9 cellular contexts compared by ENCODE assay signal in genomic region chr5:132103969-132104391, GRCh38. TPM values are rescaled to one million over a fixed set of nuclear protein-coding genes. Genes with fewer than 3 reads are reported as not detected.
DNase-seq lines count a peak whose midpoint lies in the region; ATAC-seq, FAIRE-seq and TF ChIP-seq lines count a peak whose summit lies in the region.
"Had no signal": no experiment of that assay in that cellular context is flagged by ENCODE, and none has a peak within 500 bp of the region (broad histone marks: within the 10 kb centered on the region; RNA-seq: fewer than 3 reads in every experiment).

No MANE protein-coding gene starts in this region.

- DNase-seq in EH (ENCODE audit: low read depth), result peak; percentile 18
- peak; percentile 14 for DNase-seq in endothelial cell of umbilical vein (ENCODE audit: low read depth, low spot score)
- DNase-seq in stimulated activated CD4-positive, alpha-beta T cell treated with anti-CD3 and anti-CD28 coated beads, Interleukin-15, amount 100 ng/mL, for 24 hours, result no peak
- no peak for DNase-seq in SW 1271 (lab: John Stamatoyannopoulos, UW)
- no peak for DNase-seq in heart left ventricle
- DNase-seq in AG08395 (ENCODE audit: low spot score), result no peak

- peak; percentile 15 for FAIRE-seq in endothelial cell of umbilical vein (lab: Jason Lieb, UNC)
- FAIRE-seq: colon had no signal

- no peaks in the 10 kb centered on the region for H3K79me2 ChIP-seq in KMS-11 (ENCODE audit: insufficient read depth, low read depth)
- H3K79me2 ChIP-seq in endothelial cell of umbilical vein (ENCODE audit: control insufficient read depth, insufficient read depth, low read length), result no peaks in the 10 kb centered on the region

- 81 to 88% (median 85%) methylated on average over 6 of the region's 6 CpGs for WGBS in heart left ventricle, 4 donors

- H3K4me1 ChIP-seq in KMS-11 (ENCODE audit: low read depth, poor library complexity, severe bottlenecking), result peaks cover 74% of the 10 kb centered on the region
- peaks cover 17% of the 10 kb centered on the region for H3K4me1 ChIP-seq in endothelial cell of umbilical vein (ENCODE audit: control insufficient read depth, extremely low read depth, insufficient read depth, low read length)
- peaks cover 0 to 52% (median 17%) of the 10 kb centered on the region in 12 donors for H3K4me1 ChIP-seq in heart left ventricle

- ATAC-seq in GM21423 (IDR thresholded peaks at IDR 0.05; ENCODE audit: unreplicated experiment) (peak; percentile 13), heart left ventricle (no peak)

- no peaks in the 10 kb centered on the region for H3K9me1 ChIP-seq in endothelial cell of umbilical vein (replicated peaks; ENCODE audit: control insufficient read depth, extremely low read depth, insufficient read depth, low read length)

- CTCF ChIA-PET in endothelial cell of umbilical vein (lab: Charles Lee), result interaction anchor here (1.3 kb wide), 1 partner anchor 31 kb away, joined by 3 read pairs; the partner anchor contains the start of gene CSF2

- H3K9me3 ChIP-seq in endothelial cell of umbilical vein (replicated peaks; ENCODE audit: control insufficient read depth, insufficient read depth, low read length), result no peaks in the 10 kb centered on the region
- H3K9me3 ChIP-seq in heart left ventricle, result no peaks in the 10 kb centered on the region

- dilution Hi-C loops in endothelial cell of umbilical vein (cut with MboI; ENCODE audit: extremely low pct_ligation_motif_present, low sequenced_read_pairs), result no loop called here

- intact Hi-C loops in endothelial cell of umbilical vein (cut with micrococcal nuclease), result loop anchor here (1.0 kb wide), 2 partner anchors 18 to 40 kb away; no protein-coding TSS in a partner anchor
- intact Hi-C loops in heart left ventricle (cut with DNase I), result loop anchor here in 1 of 10 donors (1.0 kb wide), 1 partner anchor 18 kb away; no protein-coding TSS in a partner anchor

- peak overlapping the region; percentile 99 for H3K27ac ChIP-seq in KMS-11
- no peak overlapping the region for H3K27ac ChIP-seq in endothelial cell of umbilical vein (ENCODE audit: insufficient read depth, low read depth, low read length)
- peak overlapping the region in 6 of 12 donors; percentile 27 to 74 (median 52) for H3K27ac ChIP-seq in heart left ventricle

- peak overlapping the region; percentile 76; the same call in 1 of the 2 replicates for H2AFZ ChIP-seq in KMS-11 (ENCODE audit: low read depth)
- no peak overlapping the region for H2AFZ ChIP-seq in endothelial cell of umbilical vein (ENCODE audit: low read depth, low read length)

- TF ChIP-seq CTCF in KMS-11 (conservative IDR thresholded peaks at IDR 0.05; ENCODE audit: low read depth, low read length), result 0 out of 2 replicates have a peak, but pooled peaks have one; percentile 21
- no peak for TF ChIP-seq CTCF in endothelial cell of umbilical vein (IDR thresholded peaks at IDR 0.05; ENCODE audit: extremely low read depth in 1 of 2, insufficient read depth in 1 of 2, low read depth in 1 of 2, low read length in 2 of 2)
- no peak for TF ChIP-seq CTCF in heart left ventricle (IDR thresholded peaks at IDR 0.05)

- no TSS peak for BruUV-seq in endothelial cell of umbilical vein (replicated peaks; lab: Mats Ljungman, UMichigan)

- H3K9ac ChIP-seq in KMS-11, result peak overlapping the region; percentile 82
- no peak overlapping the region for H3K9ac ChIP-seq in endothelial cell of umbilical vein (replicated peaks; ENCODE audit: extremely low read depth, insufficient read depth, low read length)

- H3K4me3 ChIP-seq in KMS-11 (IDR thresholded peaks at IDR 0.05; ENCODE audit: insufficient read depth, low read depth, low read length), result no peak overlapping the region
- H3K4me3 ChIP-seq in endothelial cell of umbilical vein (replicated peaks in 1 of 3; ENCODE audit: insufficient read depth in 1 of 3, low read depth in 1 of 3, low read length in 3 of 3), result no peak overlapping the region
- no peak overlapping the region for H3K4me3 ChIP-seq in heart left ventricle

- H3K27me3 ChIP-seq in KMS-11 (ENCODE audit: insufficient read depth, low read depth) (no peaks in the 10 kb centered on the region), endothelial cell of umbilical vein (ENCODE audit: control insufficient read depth in 2 of 2, insufficient read depth in 2 of 2, low read length in 2 of 2) (peaks cover 0 to 4% of the 10 kb centered on the region in 2 experiments), heart left ventricle (no peaks in the 10 kb centered on the region)

- H3K4me2 ChIP-seq in KMS-11 (peak overlapping the region; percentile 98), endothelial cell of umbilical vein (ENCODE audit: insufficient read depth, low read length) (no peak overlapping the region)

- no peaks in the 10 kb centered on the region for H4K20me1 ChIP-seq in KMS-11 (ENCODE audit: insufficient read depth)
- H4K20me1 ChIP-seq in endothelial cell of umbilical vein (replicated peaks; ENCODE audit: control insufficient read depth, extremely low read depth, insufficient read depth, low read length), result no peaks in the 10 kb centered on the region

- H3K36me3 ChIP-seq in KMS-11 (ENCODE audit: insufficient read depth) (no peaks in the 10 kb centered on the region), endothelial cell of umbilical vein (ENCODE audit: control insufficient read depth in 2 of 2, extremely low read depth in 1 of 2, insufficient read depth in 2 of 2, low read length in 2 of 2) (no peaks in the 10 kb centered on the region), heart left ventricle (no peaks in the 10 kb centered on the region)

- TF ChIP-seq POLR2A in endothelial cell of umbilical vein (IDR thresholded peaks at IDR 0.05; ENCODE audit: low read depth, low read length) (no peak), heart left ventricle (IDR thresholded peaks at IDR 0.05) (no peak)

- POLR2A ChIA-PET in endothelial cell of umbilical vein (lab: Charles Lee), result interaction anchor here (1.0 kb wide), 1 partner anchor 18 kb away, joined by 3 read pairs; no protein-coding TSS in a partner anchor

TF ChIP-seq in endothelial cell of umbilical vein, 7 proteins besides CTCF, POLR2A, EP300 and RAD21:
- TF ChIP-seq MYC (IDR thresholded peaks at IDR 0.05; ENCODE audit: low read depth, low read length), result no peak
- no peak for TF ChIP-seq FOS (IDR thresholded peaks at IDR 0.05; ENCODE audit: borderline replicate concordance, insufficient read depth, low read length)
- TF ChIP-seq EZH2 (IDR thresholded peaks at IDR 0.05; ENCODE audit: borderline replicate concordance, low read depth, low read length, severe bottlenecking), result no peak
- no peak for TF ChIP-seq MAX (IDR thresholded peaks at IDR 0.05; ENCODE audit: insufficient read depth, insufficient read length)
- no peak for TF ChIP-seq POLR2AphosphoS5 (IDR thresholded peaks at IDR 0.05; ENCODE audit: insufficient read depth, low read depth, low read length)
- TF ChIP-seq GATA2 (IDR thresholded peaks at IDR 0.05; ENCODE audit: insufficient read depth, insufficient read length, low read depth, low read length), result no peak
- TF ChIP-seq JUN (IDR thresholded peaks at IDR 0.05; ENCODE audit: borderline replicate concordance, insufficient read depth, insufficient read length, low read depth), result no peak

RNA-seq across cellular contexts. Expression of gene CSF2, which starts 30.4 kb away (rescaled TPM):
- total RNA-seq in endothelial cell of umbilical vein, result not detected in 2 replicates
- polyA plus RNA-seq in endothelial cell of umbilical vein, result not detected in 2 replicates
- polyA plus RNA-seq in endothelial cell of umbilical vein (2011; cell fraction: cytosol; rRNA removed), result 0.08 TPM in 1 of 2 replicates, not detected in the other
- polyA plus RNA-seq in endothelial cell of umbilical vein (2011; cell fraction: nucleus; rRNA removed), result not detected in 2 replicates
- 0.48 TPM in 1 of 2 replicates, not detected in the other for polyA plus RNA-seq in endothelial cell of umbilical vein (2012)
- polyA minus RNA-seq in endothelial cell of umbilical vein, result not detected in 2 replicates
- polyA minus RNA-seq in endothelial cell of umbilical vein (2011; cell fraction: cytosol; rRNA and poly(A)+ RNA removed), result not detected
- polyA minus RNA-seq in endothelial cell of umbilical vein (2011; cell fraction: nucleus; rRNA and poly(A)+ RNA removed), result not detected in 2 replicates
- total RNA-seq in heart left ventricle, result under 1 TPM in 1 of 9 donors, not detected in 8; 0.67 TPM
- polyA plus RNA-seq in heart left ventricle, result not detected

RNA-seq across cellular contexts. Expression of gene IL3, which starts 43.5 kb away (rescaled TPM):
- total RNA-seq in endothelial cell of umbilical vein, result not detected in 2 replicates
- polyA plus RNA-seq in endothelial cell of umbilical vein, result not detected in 2 replicates
- polyA plus RNA-seq in endothelial cell of umbilical vein (2011; cell fraction: cytosol; rRNA removed), result not detected in 2 replicates
- polyA plus RNA-seq in endothelial cell of umbilical vein (2011; cell fraction: nucleus; rRNA removed), result not detected in 2 replicates
- not detected in 2 replicates for polyA plus RNA-seq in endothelial cell of umbilical vein (2012)
- polyA minus RNA-seq in endothelial cell of umbilical vein, result not detected in 2 replicates
- not detected for polyA minus RNA-seq in endothelial cell of umbilical vein (2011; cell fraction: cytosol; rRNA and poly(A)+ RNA removed)
- polyA minus RNA-seq in endothelial cell of umbilical vein (2011; cell fraction: nucleus; rRNA and poly(A)+ RNA removed), result not detected in 2 replicates
- total RNA-seq in heart left ventricle, result not detected
- not detected for polyA plus RNA-seq in heart left ventricle

Comparison
In these comparisons a context has a peak if more than half of its experiments do, and no peak if none do; other contexts are left out.
1. DNase-seq: peak in EH (single experiment) and endothelial cell of umbilical vein (single experiment); none in stimulated activated CD4-positive, alpha-beta T cell treated with anti-CD3 and anti-CD28 coated beads, Interleukin-15, amount 100 ng/mL, for 24 hours (single experiment), SW 1271 (0 of 2), heart left ventricle (0 of 5) and AG08395 (single experiment).